ENCODE assay signal across 8 cellular contexts in the genomic region with DNA sequence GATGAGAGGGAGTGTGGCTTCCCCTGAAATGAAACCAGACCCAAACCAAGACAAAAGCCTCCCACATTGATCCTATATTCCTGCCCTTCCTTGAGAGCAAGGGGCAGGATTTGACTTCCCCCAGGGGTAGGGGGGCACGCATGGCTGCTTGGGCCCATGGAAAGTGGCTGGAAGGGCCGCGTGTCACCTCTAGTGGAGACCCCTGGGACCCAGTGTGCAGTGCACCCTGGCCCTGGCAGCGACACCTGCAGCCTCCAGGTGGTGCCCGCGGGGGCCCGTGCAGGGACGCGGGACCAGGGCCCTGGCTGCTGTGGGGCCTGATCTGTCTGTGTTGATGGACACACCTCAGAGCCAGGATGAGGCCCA. TPM values are rescaled to one million over a fixed set of nuclear protein-coding genes. Genes with fewer than 3 reads are reported as not detected.
DNase-seq lines count a peak whose midpoint lies in the region; ATAC-seq and TF ChIP-seq lines count a peak whose summit lies in the region.

No MANE protein-coding gene starts in this region.

- H3K9me3 ChIP-seq in RWPE2 (ENCODE audit: severe bottlenecking) (no peaks in the 10 kb centered on the region), tibial nerve (no peaks in the 10 kb centered on the region)

- H3K36me3 ChIP-seq in RWPE2 (ENCODE audit: low read depth): no peaks in the 10 kb centered on the region
- H3K36me3 ChIP-seq in tibial nerve: no peaks in the 10 kb centered on the region

- peaks cover 22% of the 10 kb centered on the region for H3K4me1 ChIP-seq in RWPE2 (ENCODE audit: insufficient read depth, poor library complexity, severe bottlenecking)
- H3K4me1 ChIP-seq in tibial nerve: peaks cover 0 to 48% (median 25%) of the 10 kb centered on the region in 4 donors

- TF ChIP-seq EP300 in tibial nerve (IDR thresholded peaks at IDR 0.05): no peak

- peak overlapping the region; percentile 97 for H3K27ac ChIP-seq in RWPE2 (ENCODE audit: poor library complexity, severe bottlenecking)
- peak overlapping the region; percentile 79 to 95 (median 94) for H3K27ac ChIP-seq in tibial nerve

- H3K27me3 ChIP-seq in RWPE2 (ENCODE audit: insufficient read depth, poor library complexity, severe bottlenecking): no peaks in the 10 kb centered on the region
- H3K27me3 ChIP-seq in tibial nerve: peaks cover 0 to 39% of the 10 kb centered on the region in 2 donors

- DNase-seq in NCI-H82 (lab: John Stamatoyannopoulos, UW) (peak; percentile 9), NCI-H82 treated with DMSO at 0.1 percent for 48 hours (lab: John Stamatoyannopoulos, UW; ENCODE audit: unreplicated experiment) (no peak), RWPE2 (ENCODE audit: low spot score) (no peak), hepatic stellate cell (ENCODE audit: low spot score) (peak; percentile 42), tibial nerve (ENCODE audit: low spot score in 2 of 2) (no peak), NCI-H2081 treated with DMSO at 0.1 percent for 48 hours (lab: John Stamatoyannopoulos, UW) (no peak), hypothalamus (lab: John Stamatoyannopoulos, UW) (no peak)

- 72 to 76% methylated on average over 8 to 9 of the region's 9 CpGs for WGBS in tibial nerve, 2 donors

- ATAC-seq in HG02885 (IDR thresholded peaks at IDR 0.05; ENCODE audit: poor library complexity, unreplicated experiment) (peak; percentile 51), RWPE2 (ENCODE audit: low read depth) (peak; percentile 13)

- H3K4me3 ChIP-seq in RWPE2 (ENCODE audit: severe bottlenecking) (no peak overlapping the region), tibial nerve (peak overlapping the region in 2 of 4 donors; percentile 17 to 18)

- TF ChIP-seq POLR2A in tibial nerve (IDR thresholded peaks at IDR 0.05): no peak

- TF ChIP-seq CTCF in RWPE2 (IDR thresholded peaks at IDR 0.05; ENCODE audit: poor library complexity, severe bottlenecking) (peak; percentile 34), tibial nerve (IDR thresholded peaks at IDR 0.05) (peak in 1 of 5 experiments; percentile 18)

RNA-seq across cellular contexts. Expression of a gene that starts 18.0 kb away (rescaled TPM):
- 10 to 100 TPM; 24.3 to 73.7 (median 40.5) TPM for total RNA-seq in tibial nerve

Comparison
In these comparisons a context has a peak if more than half of its experiments do, and no peak if none do; other contexts are left out.
1. DNase-seq: peak in NCI-H82 (single experiment) and hepatic stellate cell (single experiment); none in NCI-H82 treated with DMSO at 0.1 percent for 48 hours (single experiment), RWPE2 (single experiment), tibial nerve (0 of 2), NCI-H2081 treated with DMSO at 0.1 percent for 48 hours (single experiment) and hypothalamus (0 of 51).